26 cellular contexts compared by ENCODE assay signal in the genomic region with DNA sequence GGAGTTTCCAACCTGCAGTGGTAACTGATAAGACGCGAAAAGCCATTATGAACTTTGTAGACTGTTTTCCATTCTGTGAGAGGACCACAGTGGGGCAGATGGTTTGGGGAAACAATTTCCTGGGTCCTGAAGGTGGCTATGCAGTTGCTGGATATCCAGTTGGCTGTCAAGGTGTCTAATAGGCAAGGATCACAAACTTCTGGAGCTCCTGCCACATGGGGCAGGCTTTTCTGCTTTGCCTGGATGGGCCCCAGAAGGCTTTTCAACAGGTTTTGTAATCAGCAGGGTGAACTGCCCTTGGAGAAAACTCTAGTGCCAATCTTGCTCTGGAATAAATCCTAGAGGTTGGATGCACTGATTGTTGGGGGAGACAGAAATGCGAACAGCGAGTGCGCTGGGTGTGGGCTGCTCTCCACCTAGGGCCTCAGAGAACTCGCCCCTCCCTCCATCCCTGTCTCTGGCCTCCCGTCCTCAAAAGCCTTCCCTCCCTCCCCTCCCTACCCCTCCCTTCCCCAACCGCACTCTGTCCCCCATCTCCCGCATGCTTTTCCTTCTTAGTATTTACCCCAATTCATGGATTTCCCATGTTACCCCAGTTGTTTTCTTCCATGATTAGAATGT.
"Had no signal": no experiment of that assay in that cellular context is flagged by ENCODE, and none has a peak within 500 bp of the region (broad histone marks: within the 10 kb centered on the region; RNA-seq: fewer than 3 reads in every experiment).

No MANE protein-coding gene starts in this region.

- H3K4me3 ChIP-seq: gastroesophageal sphincter, stomach, suprapubic skin, tibial nerve, vagina had no signal

- H3K27ac ChIP-seq: gastroesophageal sphincter, parathyroid adenoma, suprapubic skin, tibial nerve, vagina had no signal

- DNase-seq: activated CD4-positive, alpha-beta memory T cell treated with anti-CD3 and anti-CD28 coated beads, Interleukin-2, amount 10 ng/mL, durations not matched to agents 7 days and 5 days; activated CD4-positive, alpha-beta T cell treated with anti-CD3 and anti-CD28 coated beads for 4 hours; activated CD4-positive, CD25-positive, alpha-beta regulatory T cell; activated effector memory CD4-positive, alpha-beta T cell treated with Interleukin-2 at 50 U/mL for 16 hours; activated naive CD4-positive, alpha-beta T cell treated with anti-CD3 and anti-CD28 coated beads for 36 hours; activated naive CD8-positive, alpha-beta T cell treated with anti-CD3 and anti-CD28 coated beads, Interleukin-2, amount 10 ng/mL, durations not matched to agents 7 days and 5 days; activated T-cell treated with anti-CD3 and anti-CD28 coated beads, Interleukin-2, amount 50 U/mL, for 72 hours; amniotic stem cell; effector CD4-positive, alpha-beta T cell; head of caudate nucleus; hypothalamus; islet precursor cell; left cardiac atrium; nephron progenitor cell; nucleus accumbens; small intestine; stomach; T1000 had no signal

- H3K27me3 ChIP-seq: gastroesophageal sphincter, stomach, suprapubic skin, tibial nerve, vagina had no signal

- ATAC-seq: activated T-cell treated with anti-CD3 and anti-CD28 coated beads, Interleukin-2, amount 50 U/mL, for 72 hours; esophagus mucosa; gastroesophageal sphincter; left cardiac atrium; sciatic nerve; stimulated activated memory B cell treated with anti-CD40 and anti-IgM and Interleukin-4, amounts not matched to agents 10 μg/mL and 1 μg/mL and 100 μg/mL, for 72 hours had no signal

- H3K36me3 ChIP-seq: gastroesophageal sphincter, stomach, suprapubic skin, tibial nerve, vagina had no signal

- H3K4me1 ChIP-seq: parathyroid adenoma had no signal
